Comparison of ENCODE assay signal across 8 cellular contexts in genomic region chr9:136808075-136808780, GRCh38. TPM values are rescaled to one million over a fixed set of nuclear protein-coding genes. Genes with fewer than 3 reads are reported as not detected.
DNase-seq lines count a peak whose midpoint lies in the region; ATAC-seq and TF ChIP-seq lines count a peak whose summit lies in the region.

No MANE protein-coding gene starts in this region.

- peaks cover 53% of the 10 kb centered on the region for H4K20me1 ChIP-seq in BLaER1

- H3K27ac ChIP-seq in BLaER1, result peak overlapping the region; percentile 98
- H3K27ac ChIP-seq in epithelial cell of prostate, result peak overlapping the region; percentile 59
- H3K27ac ChIP-seq in naive thymus-derived CD4-positive, alpha-beta T cell (ENCODE audit: low read depth, low read length), result peak overlapping the region; percentile 71
- peak overlapping the region; percentile 84 to 94 (median 88) for H3K27ac ChIP-seq in upper lobe of left lung

- CTCF ChIA-PET in activated CD4-positive, alpha-beta memory T cell treated with anti-CD3 and anti-CD28 coated beads, Interleukin-2, amount 10 ng/mL, durations not matched to agents 7 days and 5 days (lab: Charles Lee), result interaction anchor here (0.6 to 8.6 kb wide), 7 partner anchors 10 to 227 kb away, joined by 3 to 46 read pairs (median 4); partner anchors contain the start of gene AJM1
- CTCF ChIA-PET in naive thymus-derived CD4-positive, alpha-beta T cell (lab: Charles Lee), result interaction anchor here (0.6 to 1.3 kb wide), 4 partner anchors 14 to 448 kb away, joined by 3 to 4 read pairs (median 3); no protein-coding TSS in a partner anchor

- H3K27me3 Mint-ChIP-seq in activated CD4-positive, alpha-beta memory T cell treated with anti-CD3 and anti-CD28 coated beads, Interleukin-2, amount 10 ng/mL, durations not matched to agents 7 days and 5 days, result no peaks in the 10 kb centered on the region
- H3K27me3 Mint-ChIP-seq in naive thymus-derived CD4-positive, alpha-beta T cell, result no peaks in the 10 kb centered on the region

- peak overlapping the region; percentile 79 for H3K4me2 ChIP-seq in BLaER1

- H3K4me3 Mint-ChIP-seq in activated CD4-positive, alpha-beta memory T cell treated with anti-CD3 and anti-CD28 coated beads, Interleukin-2, amount 10 ng/mL, durations not matched to agents 7 days and 5 days, result peak overlapping the region; percentile 78
- H3K4me3 Mint-ChIP-seq in naive thymus-derived CD4-positive, alpha-beta T cell, result peak overlapping the region; percentile 78 to 91 (median 83)

- peak overlapping the region; percentile 99 for H3K9ac ChIP-seq in BLaER1

- H3K4me1 ChIP-seq in BLaER1, result peaks cover 53% of the 10 kb centered on the region
- peaks cover 20 to 32% of the 10 kb centered on the region in 2 donors for H3K4me1 ChIP-seq in naive thymus-derived CD4-positive, alpha-beta T cell (ENCODE audit: control insufficient read depth in 2 of 2, insufficient read depth in 2 of 2, low read length in 2 of 2)
- peaks cover 31 to 58% (median 33%) of the 10 kb centered on the region in 4 donors for H3K4me1 ChIP-seq in upper lobe of left lung

- peaks cover 30% of the 10 kb centered on the region for H3K36me3 Mint-ChIP-seq in activated CD4-positive, alpha-beta memory T cell treated with anti-CD3 and anti-CD28 coated beads, Interleukin-2, amount 10 ng/mL, durations not matched to agents 7 days and 5 days (ENCODE audit: low read depth)
- peaks cover 0 to 15% (median 10%) of the 10 kb centered on the region in 5 donors for H3K36me3 Mint-ChIP-seq in naive thymus-derived CD4-positive, alpha-beta T cell

- peak; percentile 31 for ATAC-seq in GM19463 (IDR thresholded peaks at IDR 0.05; ENCODE audit: unreplicated experiment)
- ATAC-seq in HG03565 (IDR thresholded peaks at IDR 0.05; ENCODE audit: unreplicated experiment), result peak; percentile 21
- ATAC-seq in naive thymus-derived CD4-positive, alpha-beta T cell, result peak; percentile 55
- ATAC-seq in upper lobe of left lung (ENCODE audit: low FRiP score in 2 of 2), result peak in 1 of 2 donors; percentile 35

- H3K27me3 ChIP-seq in BLaER1 (no peaks in the 10 kb centered on the region), upper lobe of left lung (no peaks in the 10 kb centered on the region)
- no peaks in the 10 kb centered on the region for H3K27me3 ChIP-seq in naive thymus-derived CD4-positive, alpha-beta T cell (ENCODE audit: control insufficient read depth in 2 of 2, insufficient read depth in 2 of 2, low read length in 2 of 2)

- TF ChIP-seq CTCF in upper lobe of left lung (IDR thresholded peaks at IDR 0.05), result peak in 1 of 6 experiments; percentile 1

- H3K4me3 ChIP-seq in BLaER1, result peak overlapping the region; percentile 100
- peak overlapping the region; percentile 40 for H3K4me3 ChIP-seq in naive thymus-derived CD4-positive, alpha-beta T cell (ENCODE audit: low read length)
- H3K4me3 ChIP-seq in upper lobe of left lung, result peak overlapping the region; percentile 95 to 99 (median 99)

- DNase-seq in activated CD4-positive, alpha-beta memory T cell treated with anti-CD3 and anti-CD28 coated beads, Interleukin-2, amount 10 ng/mL, durations not matched to agents 7 days and 5 days, result peak; percentile 48
- DNase-seq in epithelial cell of prostate (ENCODE audit: low read depth, low spot score), result no peak
- peak in 8 of 9 donors; percentile 43 to 62 (median 48) for DNase-seq in naive thymus-derived CD4-positive, alpha-beta T cell
- peak; percentile 37 to 92 for DNase-seq in upper lobe of left lung
- no peak for DNase-seq in NCI-H2227 treated with DMSO at 0.1 percent for 48 hours (lab: John Stamatoyannopoulos, UW)

- no peaks in the 10 kb centered on the region for H3K9me3 Mint-ChIP-seq in activated CD4-positive, alpha-beta memory T cell treated with anti-CD3 and anti-CD28 coated beads, Interleukin-2, amount 10 ng/mL, durations not matched to agents 7 days and 5 days
- no peaks in the 10 kb centered on the region for H3K9me3 Mint-ChIP-seq in naive thymus-derived CD4-positive, alpha-beta T cell

- 0 to 1% methylated on average over 2 to 31 of the region's 93 CpGs for WGBS in upper lobe of left lung, 2 donors

- TF ChIP-seq POLR2A in upper lobe of left lung (IDR thresholded peaks at IDR 0.05), result no peak

- peaks cover 74% of the 10 kb centered on the region for H3K36me3 ChIP-seq in BLaER1
- peaks cover 0 to 7% (median 0%) of the 10 kb centered on the region in 3 experiments for H3K36me3 ChIP-seq in naive thymus-derived CD4-positive, alpha-beta T cell (ENCODE audit: control insufficient read depth in 2 of 3, insufficient read depth in 3 of 3, low read length in 3 of 3)
- peaks cover 0 to 3% (median under 1%) of the 10 kb centered on the region in 4 donors for H3K36me3 ChIP-seq in upper lobe of left lung

- intact Hi-C loops in naive thymus-derived CD4-positive, alpha-beta T cell (cut with micrococcal nuclease), result loop anchor here in 1 of 2 donors (5.0 kb wide), 1 partner anchor 134 kb away; the partner anchor contains the start of gene FBXW5

- peak overlapping the region; percentile 74 for H3K27ac Mint-ChIP-seq in activated CD4-positive, alpha-beta memory T cell treated with anti-CD3 and anti-CD28 coated beads, Interleukin-2, amount 10 ng/mL, durations not matched to agents 7 days and 5 days
- peak overlapping the region in 8 of 9 donors; percentile 53 to 90 (median 68) for H3K27ac Mint-ChIP-seq in naive thymus-derived CD4-positive, alpha-beta T cell

- peaks cover 45% of the 10 kb centered on the region for H3K4me1 Mint-ChIP-seq in activated CD4-positive, alpha-beta memory T cell treated with anti-CD3 and anti-CD28 coated beads, Interleukin-2, amount 10 ng/mL, durations not matched to agents 7 days and 5 days
- H3K4me1 Mint-ChIP-seq in naive thymus-derived CD4-positive, alpha-beta T cell, result peaks cover 29 to 59% (median 41%) of the 10 kb centered on the region in 7 donors

- TF ChIP-seq EP300 in upper lobe of left lung (IDR thresholded peaks at IDR 0.05), result no peak

- POLR2A ChIA-PET in activated CD4-positive, alpha-beta memory T cell treated with anti-CD3 and anti-CD28 coated beads, Interleukin-2, amount 10 ng/mL, durations not matched to agents 7 days and 5 days (lab: Charles Lee), result interaction anchor here (0.8 to 3.7 kb wide), 20 partner anchors 8 to 432 kb away, joined by 3 to 18 read pairs (median 5); partner anchors contain the start of genes AJM1, CCDC183, CLIC3 and FBXW5
- POLR2A ChIA-PET in naive thymus-derived CD4-positive, alpha-beta T cell (lab: Charles Lee), result interaction anchor here (0.7 to 4.7 kb wide), 12 partner anchors 9 to 392 kb away, joined by 3 to 38 read pairs (median 3); partner anchors contain the start of genes FBXW5, MAN1B1, TMEM141 and TPRN

- H3K9me3 ChIP-seq in BLaER1 (no peaks in the 10 kb centered on the region), upper lobe of left lung (no peaks in the 10 kb centered on the region)
- no peaks in the 10 kb centered on the region for H3K9me3 ChIP-seq in naive thymus-derived CD4-positive, alpha-beta T cell (ENCODE audit: control insufficient read depth in 2 of 3, low read length in 3 of 3)

RNA-seq across cellular contexts. Expression of gene RABL6, which starts 0.5 kb away (rescaled TPM):
- total RNA-seq in activated CD4-positive, alpha-beta memory T cell treated with anti-CD3 and anti-CD28 coated beads, Interleukin-2, amount 10 ng/mL, durations not matched to agents 7 days and 5 days, result 10 to 100 TPM; 96.0 to 96.2 TPM
- 100 to 1,000 TPM in 1 of 5 experiments, 10 to 100 TPM in 4; 59.6 to 100 (median 60.9) TPM for total RNA-seq in naive thymus-derived CD4-positive, alpha-beta T cell
- 10 to 100 TPM in 1 of 2 donors, 1 to 10 TPM in 1; 9.4 to 17.4 TPM for polyA plus RNA-seq in naive thymus-derived CD4-positive, alpha-beta T cell
- total RNA-seq in upper lobe of left lung, result 100 to 1,000 TPM in 2 of 6 donors, 10 to 100 TPM in 4; 47.2 to 128 (median 78.9) TPM

RNA-seq across cellular contexts. Expression of gene CCDC183, which starts 12.1 kb away (rescaled TPM):
- total RNA-seq in activated CD4-positive, alpha-beta memory T cell treated with anti-CD3 and anti-CD28 coated beads, Interleukin-2, amount 10 ng/mL, durations not matched to agents 7 days and 5 days, result 1 to 10 TPM in 1 of 2 experiments, under 1 TPM in 1; 0.96 to 1.4 TPM
- total RNA-seq in naive thymus-derived CD4-positive, alpha-beta T cell, result 1 to 10 TPM in 4 of 5 experiments, under 1 TPM in 1; 0.36 to 6.6 (median 3.0) TPM
- polyA plus RNA-seq in naive thymus-derived CD4-positive, alpha-beta T cell, result under 1 TPM; 0.35 to 0.62 TPM
- total RNA-seq in upper lobe of left lung, result 100 to 1,000 TPM in 1 of 6 donors, 10 to 100 TPM in 1, 1 to 10 TPM in 4; 1.9 to 130 (median 6.6) TPM

RNA-seq across cellular contexts. Expression of gene TMEM141, which starts 17.1 kb away (rescaled TPM):
- 10 to 100 TPM; 39.6 to 42.9 TPM for total RNA-seq in activated CD4-positive, alpha-beta memory T cell treated with anti-CD3 and anti-CD28 coated beads, Interleukin-2, amount 10 ng/mL, durations not matched to agents 7 days and 5 days
- 10 to 100 TPM; 27.2 to 54.9 (median 36.2) TPM for total RNA-seq in naive thymus-derived CD4-positive, alpha-beta T cell
- polyA plus RNA-seq in naive thymus-derived CD4-positive, alpha-beta T cell, result 10 to 100 TPM; 28.2 to 30.6 TPM
- total RNA-seq in upper lobe of left lung, result 100 to 1,000 TPM in 2 of 6 donors, 10 to 100 TPM in 4; 55.5 to 134 (median 80.5) TPM

RNA-seq across cellular contexts. Expression of gene AJM1, which starts 34.0 kb away (rescaled TPM):
- 1 to 10 TPM; 8.7 TPM for total RNA-seq in activated CD4-positive, alpha-beta memory T cell treated with anti-CD3 and anti-CD28 coated beads, Interleukin-2, amount 10 ng/mL, durations not matched to agents 7 days and 5 days
- 1 to 10 TPM in 3 of 5 experiments, under 1 TPM in 2; 0.81 to 7.5 (median 1.8) TPM for total RNA-seq in naive thymus-derived CD4-positive, alpha-beta T cell
- under 1 TPM in 1 of 2 donors, not detected in 1; 0.04 TPM for polyA plus RNA-seq in naive thymus-derived CD4-positive, alpha-beta T cell
- 1 to 10 TPM; 1.4 to 7.3 (median 3.0) TPM for total RNA-seq in upper lobe of left lung

RNA-seq across cellular contexts. Expression of gene PHPT1, which starts 41.0 kb away (rescaled TPM):
- total RNA-seq in activated CD4-positive, alpha-beta memory T cell treated with anti-CD3 and anti-CD28 coated beads, Interleukin-2, amount 10 ng/mL, durations not matched to agents 7 days and 5 days, result 10 to 100 TPM; 82.3 to 85.4 TPM
- 100 to 1,000 TPM in 1 of 5 experiments, 10 to 100 TPM in 4; 17.7 to 167 (median 27.7) TPM for total RNA-seq in naive thymus-derived CD4-positive, alpha-beta T cell
- polyA plus RNA-seq in naive thymus-derived CD4-positive, alpha-beta T cell, result 10 to 100 TPM; 57.0 to 75.7 TPM
- total RNA-seq in upper lobe of left lung, result 100 to 1,000 TPM in 1 of 6 donors, 10 to 100 TPM in 5; 51.3 to 135 (median 64.1) TPM

Comparison
In these comparisons a context has a peak if more than half of its experiments do, and no peak if none do; other contexts are left out.
1. H3K4me3 ChIP-seq: peak in every context shown above with its lines; median percentile 100 in BLaER1; 99 in upper lobe of left lung; 40 in naive thymus-derived CD4-positive, alpha-beta T cell.
2. DNase-seq: peak in activated CD4-positive, alpha-beta memory T cell treated with anti-CD3 and anti-CD28 coated beads, Interleukin-2, amount 10 ng/mL, durations not matched to agents 7 days and 5 days (single experiment), naive thymus-derived CD4-positive, alpha-beta T cell (8 of 9) and upper lobe of left lung (2 of 2); none in epithelial cell of prostate (single experiment) and NCI-H2227 treated with DMSO at 0.1 percent for 48 hours (single experiment).
3. Peak in every context shown above with its lines, with median percentiles within 50 percentile points of each other: H3K27ac ChIP-seq.